7 cellular contexts compared by ENCODE assay signal in the genomic region with DNA sequence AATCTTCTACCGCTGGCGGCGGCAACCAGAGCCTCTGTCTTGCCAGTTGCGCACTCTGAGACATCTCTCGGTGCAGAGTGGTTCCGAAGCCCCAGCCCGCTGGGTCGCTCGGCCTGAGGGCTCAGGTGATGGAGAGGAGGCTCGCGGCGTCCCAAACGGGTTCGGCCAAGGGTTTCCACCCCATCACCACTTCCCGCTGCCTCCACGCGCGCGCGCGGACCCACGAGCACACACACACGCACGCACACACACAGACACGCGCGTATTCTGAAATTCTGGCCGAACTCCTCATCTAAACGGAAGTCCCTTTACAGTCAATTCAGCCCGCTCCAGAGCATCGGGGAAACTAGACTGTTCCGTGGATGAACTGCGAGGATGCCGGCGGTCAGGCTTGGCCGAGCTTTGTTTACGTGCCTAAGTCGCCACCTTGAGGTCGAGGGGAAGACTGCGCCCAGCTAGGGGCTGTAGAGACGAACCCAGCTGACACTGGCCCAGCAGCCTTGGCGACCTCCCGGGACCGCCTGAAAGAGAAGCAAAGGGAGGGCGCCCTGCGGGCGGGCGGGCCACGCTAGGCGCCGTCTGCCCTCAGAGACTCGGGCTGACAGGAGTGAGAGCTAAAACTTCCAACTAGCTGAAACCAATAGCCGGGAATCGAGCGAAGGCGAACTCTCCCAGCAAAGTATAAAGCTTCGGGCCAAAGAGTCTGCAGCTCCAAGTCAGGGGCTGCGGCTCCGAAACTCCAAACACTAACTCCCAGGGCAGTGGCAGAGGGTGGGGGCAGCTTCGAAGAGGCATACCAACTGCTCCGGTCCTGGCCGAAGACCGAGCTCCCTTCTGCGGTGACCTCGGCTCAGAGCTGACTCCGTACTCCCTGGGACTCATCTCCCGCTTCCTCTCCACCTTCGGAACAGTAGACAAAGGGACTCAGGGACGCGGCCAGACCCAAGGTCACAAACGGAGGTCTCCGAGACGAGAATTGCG.
DNase-seq lines count a peak whose midpoint lies in the region; ATAC-seq, FAIRE-seq and TF ChIP-seq lines count a peak whose summit lies in the region.

No MANE protein-coding gene starts in this region.

- H3K4me2 ChIP-seq in GM12878 (ENCODE audit: control insufficient read depth, insufficient read depth) = peak overlapping the region; percentile 84

- H3K4me1 ChIP-seq in GM12878 (ENCODE audit: control insufficient read depth, insufficient read depth, low read length) = no peaks in the 10 kb centered on the region

- H3K27me3 ChIP-seq in GM12878 (replicated peaks in 1 of 2; ENCODE audit: control insufficient read depth in 2 of 2, insufficient read depth in 2 of 2, low read length in 1 of 2) = peaks cover 2 to 21% of the 10 kb centered on the region in 2 experiments

- FAIRE-seq in GM12878 (lab: Jason Lieb, UNC) = peak; percentile 98

- no peak for TF ChIP-seq POLR2A in GM12878 (IDR thresholded peaks at IDR 0.05; ENCODE audit: low read depth, low read length)

- in situ Hi-C loops in GM12878 (cut with MboI) = loop anchor here (25.0 kb wide), 1 partner anchor 776 kb away; no protein-coding TSS in a partner anchor

- ATAC-seq in GM18499 (IDR thresholded peaks at IDR 0.05; ENCODE audit: insufficient read depth, unreplicated experiment) (peak; percentile 98), HG02852 (IDR thresholded peaks at IDR 0.05; ENCODE audit: unreplicated experiment) (peak; percentile 99), GM12878 (peak; percentile 100)

- TF ChIP-seq EP300 in GM12878 (IDR thresholded peaks at IDR 0.05; ENCODE audit: borderline replicate concordance in 1 of 2, control insufficient read depth in 1 of 2, low read depth in 2 of 2, low read length in 2 of 2) = no peak

- RAD21 ChIA-PET in GM12878 (lab: Charles Lee; ENCODE audit: unreplicated experiment) = interaction anchor here (0.6 to 1.6 kb wide), 16 partner anchors 20 to 1286 kb away, joined by 3 to 7 read pairs (median 3); no protein-coding TSS in a partner anchor

- peak; percentile 84 to 86 (median 84) for TF ChIP-seq CTCF in GM12878 (IDR thresholded peaks at IDR 0.05 in 2 of 3, conservative IDR thresholded peaks at IDR 0.05 in 1 of 3; ENCODE audit: control insufficient read depth in 2 of 3, extremely low read depth in 1 of 3, insufficient read depth in 1 of 3, low read depth in 3 of 3, low read length in 3 of 3)

- no peaks in the 10 kb centered on the region for H3K36me3 ChIP-seq in GM12878 (ENCODE audit: control insufficient read depth in 2 of 2, insufficient read depth in 2 of 2, low read length in 1 of 2)

- POLR2A ChIA-PET in GM12878 (lab: Charles Lee) = no interaction called here

- DNase-seq in NCI-H1105 treated with DMSO at 0.1 percent for 48 hours (lab: John Stamatoyannopoulos, UW) (peak; percentile 97), SKM-1 treated with dmso at 0.1 percent for 144 hours (lab: John Stamatoyannopoulos, UW; ENCODE audit: unreplicated experiment) (peak; percentile 43), GM12878 (ENCODE audit: low read depth, low spot score) (no peak), hypothalamus (lab: John Stamatoyannopoulos, UW) (peak in 48 of 51 donors; percentile 46 to 90 (median 80)), renal cortical epithelial cell (ENCODE audit: low read depth) (peak; percentile 59)

- SMC1A ChIA-PET in GM12878 (lab: Charles Lee; ENCODE audit: uncharacterized antibody, unreplicated experiment) = interaction anchor here (0.8 to 1.4 kb wide), 4 partner anchors 18 to 787 kb away, joined by 3 to 4 read pairs (median 3); no protein-coding TSS in a partner anchor

- CTCF ChIA-PET in GM12878 (lab: Yijun Ruan, JAX) = interaction anchor here (0.6 to 2.6 kb wide), 25 partner anchors 10 to 1284 kb away, joined by 3 to 10 read pairs (median 4); no protein-coding TSS in a partner anchor

- no peak overlapping the region; the same call in 1 of the 2 replicates for H2AFZ ChIP-seq in GM12878 (ENCODE audit: control insufficient read depth, low read depth, low read length)

- TF ChIP-seq RAD21 in GM12878 (IDR thresholded peaks at IDR 0.05; ENCODE audit: insufficient read depth, low read depth, low read length) = peak; percentile 72

- no peak overlapping the region for H3K9ac ChIP-seq in GM12878 (ENCODE audit: control insufficient read depth, insufficient read depth, low read length)

- 21% methylated on average over 74 of the region's 74 CpGs for WGBS in GM12878 (ENCODE audit: insufficient coverage, insufficient replicate concordance, low lambda C conversion rate, missing lambda C conversion rate)

- H3K4me3 ChIP-seq in GM12878 = no peak overlapping the region

- no peak overlapping the region for H3K27ac ChIP-seq in GM12878 (ENCODE audit: control insufficient read depth, insufficient read depth)

- H3K79me2 ChIP-seq in GM12878 (ENCODE audit: control insufficient read depth, insufficient read depth, low read length) = no peaks in the 10 kb centered on the region

- no peaks in the 10 kb centered on the region for H4K20me1 ChIP-seq in GM12878 (ENCODE audit: control insufficient read depth, insufficient read depth)

- intact Hi-C loops in GM12878 (cut with micrococcal nuclease; ENCODE audit: unreplicated experiment) = loop anchor here (1.0 to 5.0 kb wide), 4 partner anchors 672 to 1286 kb away; no protein-coding TSS in a partner anchor

- no peaks in the 10 kb centered on the region for H3K9me3 ChIP-seq in GM12878 (replicated peaks; ENCODE audit: control insufficient read depth, insufficient read depth, low read length)

- BruUV-seq in GM12878 (replicated peaks; lab: Mats Ljungman, UMichigan) = no TSS peak

TF ChIP-seq in GM12878, 131 proteins besides CTCF, POLR2A, EP300 and RAD21 (continues in another document):
- TF ChIP-seq CBX5 (IDR thresholded peaks at IDR 0.05; ENCODE audit: low read depth) (no peak), E4F1 (IDR thresholded peaks at IDR 0.05; ENCODE audit: borderline replicate concordance, partially characterized antibody) (no peak), EZH2 (IDR thresholded peaks at IDR 0.05; ENCODE audit: borderline replicate concordance, control insufficient read depth, low read depth, low read length) (no peak), SMARCA5 (IDR thresholded peaks at IDR 0.05) (no peak), ATF3 (IDR thresholded peaks at IDR 0.05; ENCODE audit: borderline replicate concordance, extremely low read depth, low read depth, low read length) (no peak), SUZ12 (IDR thresholded peaks at IDR 0.05; ENCODE audit: unreplicated experiment) (peak; percentile 71), TCF3 (IDR thresholded peaks at IDR 0.05; ENCODE audit: borderline replicate concordance, insufficient read depth, low read depth, low read length) (no peak), PAX5 (IDR thresholded peaks at IDR 0.05; ENCODE audit: borderline replicate concordance, low read depth, low read length) (peak; percentile 99), NFYA (IDR thresholded peaks at IDR 0.05; ENCODE audit: borderline replicate concordance, low read depth, low read length) (no peak), RFX5 (IDR thresholded peaks at IDR 0.05; ENCODE audit: low read depth, low read length) (no peak), NR2C1 (IDR thresholded peaks at IDR 0.05) (no peak), SMC3 (IDR thresholded peaks at IDR 0.05; ENCODE audit: borderline replicate concordance, low read length) (peak; percentile 49; the same call in 1 of the 2 replicates)
- TF ChIP-seq, protein P1, sequence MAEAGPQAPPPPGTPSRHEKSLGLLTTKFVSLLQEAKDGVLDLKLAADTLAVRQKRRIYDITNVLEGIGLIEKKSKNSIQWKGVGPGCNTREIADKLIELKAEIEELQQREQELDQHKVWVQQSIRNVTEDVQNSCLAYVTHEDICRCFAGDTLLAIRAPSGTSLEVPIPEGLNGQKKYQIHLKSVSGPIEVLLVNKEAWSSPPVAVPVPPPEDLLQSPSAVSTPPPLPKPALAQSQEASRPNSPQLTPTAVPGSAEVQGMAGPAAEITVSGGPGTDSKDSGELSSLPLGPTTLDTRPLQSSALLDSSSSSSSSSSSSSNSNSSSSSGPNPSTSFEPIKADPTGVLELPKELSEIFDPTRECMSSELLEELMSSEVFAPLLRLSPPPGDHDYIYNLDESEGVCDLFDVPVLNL (IDR thresholded peaks at IDR 0.05; ENCODE audit: low read depth, low read length) = 0 out of 2 replicates have a peak, but pooled peaks have one; percentile 40
